In genomic region chr11:69242583-69242940, GRCh38 we compare ENCODE assay signal across 14 cellular contexts. TPM values are rescaled to one million over a fixed set of nuclear protein-coding genes. Genes with fewer than 3 reads are reported as not detected.
A peak's percentile ranks its signal among the peaks of the same experiment; 100 is the strongest.
DNase-seq lines count a peak whose midpoint lies in the region; ATAC-seq, FAIRE-seq and TF ChIP-seq lines count a peak whose summit lies in the region.
"Had no signal": no experiment of that assay in that cellular context is flagged by ENCODE, and none has a peak within 500 bp of the region (broad histone marks: within the 10 kb centered on the region; RNA-seq: fewer than 3 reads in every experiment).

No MANE protein-coding gene starts in this region.

- no peaks in the 10 kb centered on the region for H4K20me1 ChIP-seq in OCI-LY7 (ENCODE audit: insufficient read depth, low read length)
- H4K20me1 ChIP-seq in GM23338 (replicated peaks; ENCODE audit: insufficient read depth): no peaks in the 10 kb centered on the region

- peak overlapping the region; percentile 6 for H3K4me3 ChIP-seq in OCI-LY7 (ENCODE audit: low read depth, low read length, poor library complexity, severe bottlenecking)
- no peak overlapping the region for H3K4me3 ChIP-seq in kidney (ENCODE audit: low read length in 2 of 2)
- no peak overlapping the region for H3K4me3 ChIP-seq in upper lobe of right lung
- no peak overlapping the region for H3K4me3 ChIP-seq in GM23338
- H3K4me3 ChIP-seq: HAP-1 had no signal

- H3K36me3 Mint-ChIP-seq in activated naive CD4-positive, alpha-beta T cell treated with anti-CD3 and anti-CD28 coated beads, Interleukin-2, amount 50 U/mL, for 24 hours: peaks cover 3% of the 10 kb centered on the region
- no peaks in the 10 kb centered on the region; the same call in 2 of the 3 replicates for H3K36me3 Mint-ChIP-seq in GM23338 (ENCODE audit: low read depth)
- H3K36me3 Mint-ChIP-seq: immature natural killer cell had no signal

- H3K79me2 ChIP-seq in OCI-LY7 (ENCODE audit: insufficient read depth, low read depth, low read length) (no peaks in the 10 kb centered on the region), GM23338 (replicated peaks; ENCODE audit: insufficient read depth) (no peaks in the 10 kb centered on the region)

- TF ChIP-seq CTCF in OCI-LY7 (conservative IDR thresholded peaks at IDR 0.05; ENCODE audit: low read length) (no peak), kidney (IDR thresholded peaks at IDR 0.05; ENCODE audit: borderline replicate concordance, extremely low read depth, insufficient read depth) (no peak), upper lobe of right lung (IDR thresholded peaks at IDR 0.05) (no peak), GM23338 (conservative IDR thresholded peaks at IDR 0.05; ENCODE audit: low read depth in 2 of 2) (no peak)

- no peak overlapping the region for H3K9ac ChIP-seq in kidney (ENCODE audit: low read length in 2 of 2)

- peak; percentile 17 for ATAC-seq in upper lobe of right lung
- ATAC-seq in GM23338: no peak
- ATAC-seq in HG03097 (IDR thresholded peaks at IDR 0.05; ENCODE audit: low FRiP score, unreplicated experiment): no peak
- ATAC-seq: HepG2 had no signal

- CTCF ChIA-PET in OCI-LY7 (lab: Charles Lee; ENCODE audit: unreplicated experiment): no interaction called here

- H3K4me3 Mint-ChIP-seq in activated naive CD4-positive, alpha-beta T cell treated with anti-CD3 and anti-CD28 coated beads, Interleukin-2, amount 50 U/mL, for 24 hours: peak overlapping the region; percentile 15
- no peak overlapping the region for H3K4me3 Mint-ChIP-seq in GM23338
- H3K4me3 Mint-ChIP-seq: immature natural killer cell had no signal

- no peaks in the 10 kb centered on the region for H3K27me3 Mint-ChIP-seq in activated naive CD4-positive, alpha-beta T cell treated with anti-CD3 and anti-CD28 coated beads, Interleukin-2, amount 50 U/mL, for 24 hours
- peaks cover 7% of the 10 kb centered on the region for H3K27me3 Mint-ChIP-seq in GM23338 (ENCODE audit: insufficient read depth, low read depth, poor library complexity)

- H3K27ac ChIP-seq in OCI-LY7 (ENCODE audit: low read depth, low read length, poor library complexity, severe bottlenecking) (no peak overlapping the region), kidney (ENCODE audit: low read depth in 2 of 2, low read length in 2 of 2) (no peak overlapping the region), upper lobe of right lung (no peak overlapping the region), GM23338 (ENCODE audit: low read depth) (no peak overlapping the region)

- peaks cover 10% of the 10 kb centered on the region for H3K4me1 ChIP-seq in OCI-LY7 (ENCODE audit: insufficient read depth, low read length, poor library complexity, severe bottlenecking)
- no peaks in the 10 kb centered on the region for H3K4me1 ChIP-seq in kidney (ENCODE audit: control insufficient read depth in 1 of 2, insufficient read depth in 1 of 2, low read depth in 1 of 2, low read length in 2 of 2)
- H3K4me1 ChIP-seq in upper lobe of right lung: no peaks in the 10 kb centered on the region
- no peaks in the 10 kb centered on the region for H3K4me1 ChIP-seq in GM23338 (ENCODE audit: insufficient read depth)
- H3K4me1 ChIP-seq: HAP-1 had no signal

- peak overlapping the region; percentile 99 for H2AFZ ChIP-seq in OCI-LY7 (ENCODE audit: low read length)
- H2AFZ ChIP-seq in GM23338: no peak overlapping the region

- H3K9me2 ChIP-seq in OCI-LY7 (ENCODE audit: insufficient read depth, low read length) (no peaks in the 10 kb centered on the region), GM23338 (ENCODE audit: insufficient read depth) (peaks cover 4% of the 10 kb centered on the region; the same call in 1 of the 2 replicates)

- H3K9me3 ChIP-seq in OCI-LY7 (ENCODE audit: low read length): 0 out of 2 replicates have a peak, but pooled peaks cover 8% of the 10 kb centered on the region
- H3K9me3 ChIP-seq in kidney (ENCODE audit: control insufficient read depth in 1 of 2, low read length in 2 of 2): no peaks in the 10 kb centered on the region
- H3K9me3 ChIP-seq in upper lobe of right lung: no peaks in the 10 kb centered on the region
- H3K9me3 ChIP-seq: HAP-1 had no signal

- DNase-seq in activated naive CD4-positive, alpha-beta T cell (lab: John Stamatoyannopoulos, UW): no peak
- DNase-seq in OCI-LY7 (ENCODE audit: low spot score): no peak
- peak; percentile 18 for DNase-seq in kidney
- no peak for DNase-seq in upper lobe of right lung
- no peak for DNase-seq in GM23338 (ENCODE audit: low spot score)
- no peak for DNase-seq in iPS-NIHi11 (ENCODE audit: low spot score)
- DNase-seq: AML-193, DMS53, immature natural killer cell had no signal

- H3K4me1 Mint-ChIP-seq in activated naive CD4-positive, alpha-beta T cell treated with anti-CD3 and anti-CD28 coated beads, Interleukin-2, amount 50 U/mL, for 24 hours: peaks cover 32% of the 10 kb centered on the region
- no peaks in the 10 kb centered on the region; the same call in 2 of the 3 replicates for H3K4me1 Mint-ChIP-seq in GM23338

- H3F3A ChIP-seq in GM23338 (replicated peaks; ENCODE audit: low read depth): no peaks in the 10 kb centered on the region

- BruUV-seq in OCI-LY7 (replicated peaks; lab: Mats Ljungman, UMichigan): no TSS peak

- H3K27ac Mint-ChIP-seq in activated naive CD4-positive, alpha-beta T cell treated with anti-CD3 and anti-CD28 coated beads, Interleukin-2, amount 50 U/mL, for 24 hours: peak overlapping the region; percentile 72
- H3K27ac Mint-ChIP-seq in GM23338: no peak overlapping the region
- H3K27ac Mint-ChIP-seq: immature natural killer cell had no signal

- POLR2A ChIA-PET in OCI-LY7 (lab: Charles Lee): interaction anchor here (0.5 to 0.6 kb wide), 2 partner anchors 345 to 439 kb away, joined by 3 read pairs; no protein-coding TSS in a partner anchor

- no peaks in the 10 kb centered on the region for H3K9me3 Mint-ChIP-seq in activated naive CD4-positive, alpha-beta T cell treated with anti-CD3 and anti-CD28 coated beads, Interleukin-2, amount 50 U/mL, for 24 hours
- peaks cover 3% of the 10 kb centered on the region; the same call in 1 of the 3 replicates for H3K9me3 Mint-ChIP-seq in GM23338
- H3K9me3 Mint-ChIP-seq: immature natural killer cell had no signal

- H3K4me2 ChIP-seq in OCI-LY7 (ENCODE audit: low read length) (peak overlapping the region; percentile 43), GM23338 (no peak overlapping the region)

- intact Hi-C loops in OCI-LY7 (cut with micrococcal nuclease; ENCODE audit: unreplicated experiment): no loop called here
- intact Hi-C loops in kidney (cut with DNase I): no loop called here
- intact Hi-C loops in upper lobe of right lung (cut with DNase I): no loop called here

- H3K27me3 ChIP-seq in upper lobe of right lung (no peaks in the 10 kb centered on the region), GM23338 (ENCODE audit: insufficient read depth) (no peaks in the 10 kb centered on the region)

- H3K36me3 ChIP-seq in OCI-LY7 (ENCODE audit: insufficient read depth, low read length): no peaks in the 10 kb centered on the region
- H3K36me3 ChIP-seq in kidney (ENCODE audit: control insufficient read depth in 1 of 2, insufficient read depth in 2 of 2, low read length in 2 of 2): no peaks in the 10 kb centered on the region
- H3K36me3 ChIP-seq in upper lobe of right lung: no peaks in the 10 kb centered on the region
- no peaks in the 10 kb centered on the region for H3K36me3 ChIP-seq in GM23338 (ENCODE audit: insufficient read depth)
- H3K36me3 ChIP-seq: HAP-1 had no signal

- FAIRE-seq in kidney (lab: Jason Lieb, UNC): no peak
- FAIRE-seq: HepG2 had no signal

TF ChIP-seq in GM23338, 12 proteins besides CTCF, POLR2A, EP300 and RAD21:
- TF ChIP-seq ZNF331 (CRISPR knock-in tag; IDR thresholded peaks at IDR 0.05; ENCODE audit: low read depth): no peak
- TF ChIP-seq NANOG (IDR thresholded peaks at IDR 0.05; ENCODE audit: borderline replicate concordance): no peak
- TF ChIP-seq POLR2AphosphoS5 (IDR thresholded peaks at IDR 0.05; ENCODE audit: low read depth): no peak
- TF ChIP-seq, protein P1, sequence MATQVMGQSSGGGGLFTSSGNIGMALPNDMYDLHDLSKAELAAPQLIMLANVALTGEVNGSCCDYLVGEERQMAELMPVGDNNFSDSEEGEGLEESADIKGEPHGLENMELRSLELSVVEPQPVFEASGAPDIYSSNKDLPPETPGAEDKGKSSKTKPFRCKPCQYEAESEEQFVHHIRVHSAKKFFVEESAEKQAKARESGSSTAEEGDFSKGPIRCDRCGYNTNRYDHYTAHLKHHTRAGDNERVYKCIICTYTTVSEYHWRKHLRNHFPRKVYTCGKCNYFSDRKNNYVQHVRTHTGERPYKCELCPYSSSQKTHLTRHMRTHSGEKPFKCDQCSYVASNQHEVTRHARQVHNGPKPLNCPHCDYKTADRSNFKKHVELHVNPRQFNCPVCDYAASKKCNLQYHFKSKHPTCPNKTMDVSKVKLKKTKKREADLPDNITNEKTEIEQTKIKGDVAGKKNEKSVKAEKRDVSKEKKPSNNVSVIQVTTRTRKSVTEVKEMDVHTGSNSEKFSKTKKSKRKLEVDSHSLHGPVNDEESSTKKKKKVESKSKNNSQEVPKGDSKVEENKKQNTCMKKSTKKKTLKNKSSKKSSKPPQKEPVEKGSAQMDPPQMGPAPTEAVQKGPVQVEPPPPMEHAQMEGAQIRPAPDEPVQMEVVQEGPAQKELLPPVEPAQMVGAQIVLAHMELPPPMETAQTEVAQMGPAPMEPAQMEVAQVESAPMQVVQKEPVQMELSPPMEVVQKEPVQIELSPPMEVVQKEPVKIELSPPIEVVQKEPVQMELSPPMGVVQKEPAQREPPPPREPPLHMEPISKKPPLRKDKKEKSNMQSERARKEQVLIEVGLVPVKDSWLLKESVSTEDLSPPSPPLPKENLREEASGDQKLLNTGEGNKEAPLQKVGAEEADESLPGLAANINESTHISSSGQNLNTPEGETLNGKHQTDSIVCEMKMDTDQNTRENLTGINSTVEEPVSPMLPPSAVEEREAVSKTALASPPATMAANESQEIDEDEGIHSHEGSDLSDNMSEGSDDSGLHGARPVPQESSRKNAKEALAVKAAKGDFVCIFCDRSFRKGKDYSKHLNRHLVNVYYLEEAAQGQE (IDR thresholded peaks at IDR 0.05; ENCODE audit: unreplicated experiment): no peak
- no peak for TF ChIP-seq ZNF114 (CRISPR knock-in tag; IDR thresholded peaks at IDR 0.05)
- no peak for TF ChIP-seq STAT1 (IDR thresholded peaks at IDR 0.05; ENCODE audit: unreplicated experiment)

RNA-seq across cellular contexts. Expression of gene MYEOV, which starts 51.4 kb away (rescaled TPM):
- total RNA-seq in OCI-LY7 (2014; rRNA removed; shearing (Covaris generic)): 1.0 and 3.2 TPM in 2 replicates
- total RNA-seq in OCI-LY7 (2022): 7.7 and 8.8 TPM in 2 replicates
- total RNA-seq in kidney: 2.6 TPM
- polyA plus RNA-seq in kidney (ENCODE audit: insufficient read depth, low read depth, low replicate concordance): not detected
- total RNA-seq in upper lobe of right lung: 0.23 TPM
- 0.14 and 0.70 TPM in 2 replicates for total RNA-seq in GM23338 (2014; rRNA removed; shearing (Covaris generic))
- 0.19 TPM in 1 of 2 replicates, not detected in the other for polyA plus RNA-seq in GM23338 (2016; fragmentation: Nextera tagmentation; extraction: Ambion mirVana)
- total RNA-seq: skeletal muscle tissue had no signal
- polyA plus RNA-seq: immature natural killer cell had no signal
